Comparison of ENCODE assay signal across 15 cellular contexts in the genomic region with DNA sequence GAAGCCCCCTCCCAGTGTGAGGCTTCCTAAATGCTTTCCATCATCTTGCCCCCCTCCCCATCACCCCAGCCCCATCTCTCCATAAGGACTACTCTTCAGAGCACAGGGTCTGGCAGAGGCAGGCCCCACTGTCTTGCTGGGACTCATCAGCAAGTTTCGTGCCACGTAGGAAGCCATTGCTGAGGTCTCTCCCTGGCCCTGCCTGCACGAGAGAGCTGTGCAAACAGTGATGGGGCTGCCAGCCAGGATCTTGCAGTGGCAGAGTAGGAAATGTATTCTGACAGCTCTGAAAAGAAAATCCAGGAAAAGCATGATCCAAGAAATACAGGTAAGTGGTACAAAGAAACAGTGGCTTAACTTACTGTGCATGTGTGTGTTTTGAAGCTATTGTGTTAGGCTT. TPM values are rescaled to one million over a fixed set of nuclear protein-coding genes. Genes with fewer than 3 reads are reported as not detected.
A peak's percentile ranks its signal among the peaks of the same experiment; 100 is the strongest.
DNase-seq lines count a peak whose midpoint lies in the region; ATAC-seq and TF ChIP-seq lines count a peak whose summit lies in the region.
"Had no signal": no experiment of that assay in that cellular context is flagged by ENCODE, and none has a peak within 500 bp of the region (broad histone marks: within the 10 kb centered on the region; RNA-seq: fewer than 3 reads in every experiment).

No MANE protein-coding gene starts in this region.

- TF ChIP-seq POLR2A in stomach (IDR thresholded peaks at IDR 0.05) (no peak), tibial nerve (IDR thresholded peaks at IDR 0.05) (no peak)

- H3K4me3 ChIP-seq in stomach: no peak overlapping the region
- no peak overlapping the region for H3K4me3 ChIP-seq in A673 (ENCODE audit: low read depth, low read length, poor library complexity, severe bottlenecking)
- no peak overlapping the region for H3K4me3 ChIP-seq in tibial nerve
- H3K4me3 ChIP-seq: A549, BLaER1, GM23248, HAP-1 had no signal

- CTCF ChIA-PET in A673 (lab: Charles Lee): no interaction called here

- POLR2A ChIA-PET in A673 (lab: Charles Lee; ENCODE audit: low non-redundant PET): no interaction called here

- peak; percentile 56 for ATAC-seq in left colon
- ATAC-seq in T-helper 17 cell: no peak
- ATAC-seq: A549; CD8-positive, alpha-beta T cell; HepG2 had no signal

- TF ChIP-seq EP300 in stomach (IDR thresholded peaks at IDR 0.05) (no peak), tibial nerve (IDR thresholded peaks at IDR 0.05) (no peak)

- no peak overlapping the region for H3K27ac ChIP-seq in stomach
- H3K27ac ChIP-seq in A673 (ENCODE audit: low read depth, low read length, poor library complexity, severe bottlenecking): no peak overlapping the region
- no peak overlapping the region for H3K27ac ChIP-seq in tibial nerve
- H3K27ac ChIP-seq: A549, BLaER1, GM23248 had no signal

- peaks cover 4% of the 10 kb centered on the region for H3K36me3 Mint-ChIP-seq in T-helper 17 cell (ENCODE audit: low read depth)

- no peaks in the 10 kb centered on the region for H3K27me3 ChIP-seq in stomach
- no peaks in the 10 kb centered on the region for H3K27me3 ChIP-seq in A673 (replicated peaks; ENCODE audit: insufficient read depth, low read depth, low read length, poor library complexity)
- no peaks in the 10 kb centered on the region for H3K27me3 ChIP-seq in tibial nerve
- H3K27me3 ChIP-seq: BLaER1 had no signal

- peaks cover 0 to 5% (median 0%) of the 10 kb centered on the region in 4 donors for H3K36me3 ChIP-seq in stomach
- no peaks in the 10 kb centered on the region for H3K36me3 ChIP-seq in A673 (ENCODE audit: insufficient read depth, low read length, poor library complexity, severe bottlenecking)
- peaks cover 0 to 12% (median 0%) of the 10 kb centered on the region in 3 donors for H3K36me3 ChIP-seq in tibial nerve
- H3K36me3 ChIP-seq: BLaER1, HAP-1 had no signal

- H3K4me3 Mint-ChIP-seq in T-helper 17 cell: no peak overlapping the region
- H3K4me3 Mint-ChIP-seq: CD8-positive, alpha-beta T cell; IgD-negative memory B cell had no signal

- H3K9me3 ChIP-seq in stomach (no peaks in the 10 kb centered on the region), T-helper 17 cell (ENCODE audit: control insufficient read depth, low read length, poor library complexity, severe bottlenecking) (no peaks in the 10 kb centered on the region), A673 (ENCODE audit: low read depth, low read length, poor library complexity, severe bottlenecking) (no peaks in the 10 kb centered on the region), tibial nerve (no peaks in the 10 kb centered on the region)
- H3K9me3 ChIP-seq: A549, BLaER1, HAP-1 had no signal

- no TSS peak for BruUV-seq in A673 (replicated peaks; lab: Mats Ljungman, UMichigan)

- H3K4me1 ChIP-seq in stomach (peaks cover 0 to 7% (median 0%) of the 10 kb centered on the region in 4 donors), A673 (ENCODE audit: insufficient read depth, low read length, poor library complexity, severe bottlenecking) (no peaks in the 10 kb centered on the region), tibial nerve (no peaks in the 10 kb centered on the region)
- H3K4me1 ChIP-seq: A549, BLaER1 had no signal

- intact Hi-C loops in left colon (cut with DNase I, micrococcal nuclease) (no loop called here), stomach (cut with DNase I; ENCODE audit: low total_unique reads) (no loop called here), A673 (cut with micrococcal nuclease; ENCODE audit: unreplicated experiment) (no loop called here)

- H3K4me1 Mint-ChIP-seq in T-helper 17 cell: no peaks in the 10 kb centered on the region
- H3K4me1 Mint-ChIP-seq: IgD-negative memory B cell had no signal

- 24 to 67% (median 40%) methylated on average over 3 of the region's 3 CpGs for WGBS in stomach, 5 donors
- 91 to 96% methylated on average over 3 of the region's 3 CpGs for WGBS in tibial nerve, 2 donors

- no peaks in the 10 kb centered on the region for H3K27me3 Mint-ChIP-seq in T-helper 17 cell
- H3K27me3 Mint-ChIP-seq: IgD-negative memory B cell had no signal

- DNase-seq in COR-L47 (lab: John Stamatoyannopoulos, UW) (peak; percentile 13), NCI-H69 (lab: John Stamatoyannopoulos, UW) (peak; percentile 51), left colon (no peak), stomach (peak; percentile 63), T-helper 17 cell (no peak), A673 (ENCODE audit: low spot score) (no peak), tibial nerve (ENCODE audit: low spot score in 2 of 2) (no peak)
- DNase-seq: CD8-positive, alpha-beta T cell; GM23248; KBM-7 had no signal

- H3K27ac Mint-ChIP-seq in T-helper 17 cell: no peak overlapping the region
- H3K27ac Mint-ChIP-seq: CD8-positive, alpha-beta T cell had no signal

- TF ChIP-seq CTCF in stomach (IDR thresholded peaks at IDR 0.05): no peak
- TF ChIP-seq CTCF in A673 (conservative IDR thresholded peaks at IDR 0.05; ENCODE audit: low read depth, low read length): no peak
- TF ChIP-seq CTCF in tibial nerve (IDR thresholded peaks at IDR 0.05): no peak

RNA-seq across cellular contexts. Expression of gene ISL2, which starts 22.6 kb away (rescaled TPM):
- total RNA-seq in left colon (under 1 TPM; 0.24 to 0.95 TPM), stomach (1 to 10 TPM in 3 of 5 donors, not detected in 2; 1.3 to 4.0 (median 2.3) TPM), T-helper 17 cell (not detected), A673 (2021) (3.8 and 5.5 TPM in 2 replicates), tibial nerve (not detected)
- polyA plus RNA-seq in stomach: 1 to 10 TPM in 2 of 3 donors, under 1 TPM in 1; 0.58 to 2.3 (median 2.1) TPM
- total RNA-seq: CD8-positive, alpha-beta T cell had no signal

RNA-seq across cellular contexts. Expression of gene ETFA, which starts 47.9 kb away (rescaled TPM):
- total RNA-seq in left colon: 100 to 1,000 TPM; 271 to 289 TPM
- 100 to 1,000 TPM in 3 of 5 donors, 10 to 100 TPM in 2; 68.2 to 304 (median 118) TPM for total RNA-seq in stomach
- polyA plus RNA-seq in stomach: 100 to 1,000 TPM in 2 of 3 donors, 10 to 100 TPM in 1; 79.6 to 157 (median 100) TPM
- total RNA-seq in T-helper 17 cell: 10 to 100 TPM; 37.0 to 68.2 TPM
- 133 and 137 TPM in 2 replicates for total RNA-seq in A673 (2021)
- total RNA-seq in tibial nerve: 10 to 100 TPM; 59.2 to 96.9 (median 75.5) TPM

Comparison
In these comparisons a context has a peak if more than half of its experiments do, and no peak if none do; other contexts are left out.
1. DNase-seq: peak in COR-L47 (single experiment), NCI-H69 (single experiment) and stomach (single experiment); none in left colon (0 of 2), T-helper 17 cell (0 of 3), A673 (single experiment) and tibial nerve (0 of 2).